ENCODE assay signal across 21 cellular contexts in the genomic region with DNA sequence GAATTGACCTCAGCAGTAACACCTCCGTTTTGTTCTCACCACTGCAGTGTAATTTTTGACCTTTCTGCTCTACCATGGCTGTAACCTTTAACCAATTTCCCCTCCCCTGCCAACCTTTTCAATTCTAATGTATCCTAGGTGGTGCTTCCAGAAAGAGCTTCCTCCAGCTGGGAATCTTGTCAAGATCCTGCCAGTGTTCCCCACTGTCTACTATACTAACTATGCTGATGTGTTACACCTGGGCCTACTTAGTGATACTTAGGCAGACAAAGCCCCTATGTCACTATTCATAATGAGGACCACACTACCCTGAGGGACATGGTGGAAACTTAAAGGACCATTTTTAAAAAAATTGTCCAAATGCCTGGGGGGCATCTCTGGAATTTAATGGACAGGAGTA. TPM values are rescaled to one million over a fixed set of nuclear protein-coding genes. Genes with fewer than 3 reads are reported as not detected.
DNase-seq lines count a peak whose midpoint lies in the region; ATAC-seq and TF ChIP-seq lines count a peak whose summit lies in the region.
"Had no signal": no experiment of that assay in that cellular context is flagged by ENCODE, and none has a peak within 500 bp of the region (broad histone marks: within the 10 kb centered on the region; RNA-seq: fewer than 3 reads in every experiment).

No MANE protein-coding gene starts in this region.

- no peak for DNase-seq in T-helper 2 cell treated with Interferon-gamma antibody and Interleukin-4, amounts not matched to agents 5 μg/mL and 100 μg/mL, for 36 hours (ENCODE audit: low spot score)
- DNase-seq in T-helper 2 cell (no peak), stomach (no peak)
- no peak for DNase-seq in stimulated activated naive CD8-positive, alpha-beta T cell treated with anti-CD3 and anti-CD28 coated beads, Interleukin-15, Interleukin-2, amounts not matched to agents 100 U/mL and 50 U/mL, for 24 hours
- no peak for DNase-seq in effector memory CD8-positive, alpha-beta T cell
- no peak for DNase-seq in stimulated activated naive CD8-positive, alpha-beta T cell treated with anti-CD3 and anti-CD28 coated beads, Interleukin-15, amount 100 ng/mL, for 72 hours
- DNase-seq: CD4-positive, alpha-beta memory T cell; DND-41; GOT3; HCEC 1CT; Kasumi-1; NCI-H1694; NCI-H2081 treated with DMSO at 0.1 percent for 48 hours; NCI-H2171 treated with DMSO at 0.1 percent for 48 hours; NCI-H524 treated with DMSO at 0.1 percent for 48 hours; NCI-H82 had no signal

- H3K36me3 ChIP-seq in stomach, result peaks cover 0 to 2% (median 0%) of the 10 kb centered on the region in 4 donors

- H3K4me3 Mint-ChIP-seq in T-helper 2 cell treated with Interferon-gamma antibody and Interleukin-4, amounts not matched to agents 5 μg/mL and 100 μg/mL, for 36 hours, result no peak overlapping the region
- H3K4me3 Mint-ChIP-seq in stimulated activated naive CD8-positive, alpha-beta T cell treated with anti-CD3 and anti-CD28 coated beads, Interleukin-15, Interleukin-2, amounts not matched to agents 100 ng/mL and 50 ng/mL, for 24 hours, result no peak overlapping the region
- no peak overlapping the region for H3K4me3 Mint-ChIP-seq in effector memory CD8-positive, alpha-beta T cell
- peak overlapping the region; percentile 1 to 4 for H3K4me3 Mint-ChIP-seq in stimulated activated naive CD8-positive, alpha-beta T cell treated with anti-CD3 and anti-CD28 coated beads, Interleukin-15, amount 100 ng/mL, for 72 hours

- intact Hi-C loops in stomach (cut with DNase I; ENCODE audit: low total_unique reads), result no loop called here

- H3K9me3 Mint-ChIP-seq in T-helper 2 cell treated with Interferon-gamma antibody and Interleukin-4, amounts not matched to agents 5 μg/mL and 100 μg/mL, for 36 hours, result no peaks in the 10 kb centered on the region
- H3K9me3 Mint-ChIP-seq in stimulated activated naive CD8-positive, alpha-beta T cell treated with anti-CD3 and anti-CD28 coated beads, Interleukin-15, Interleukin-2, amounts not matched to agents 100 ng/mL and 50 ng/mL, for 24 hours, result no peaks in the 10 kb centered on the region
- H3K9me3 Mint-ChIP-seq in effector memory CD8-positive, alpha-beta T cell, result no peaks in the 10 kb centered on the region
- no peaks in the 10 kb centered on the region for H3K9me3 Mint-ChIP-seq in stimulated activated naive CD8-positive, alpha-beta T cell treated with anti-CD3 and anti-CD28 coated beads, Interleukin-15, amount 100 ng/mL, for 72 hours
- H3K9me3 Mint-ChIP-seq: CD4-positive, alpha-beta memory T cell had no signal

- H3K4me3 ChIP-seq in stomach, result no peak overlapping the region
- H3K4me3 ChIP-seq: BLaER1 treated with 17β-estradiol and CSF1 and Interleukin-3, amounts not matched to agents 10 nM and 100 nM had no signal

- peaks cover 6% of the 10 kb centered on the region for H3K36me3 Mint-ChIP-seq in T-helper 2 cell treated with Interferon-gamma antibody and Interleukin-4, amounts not matched to agents 5 μg/mL and 100 μg/mL, for 36 hours (ENCODE audit: low read depth)
- H3K36me3 Mint-ChIP-seq in stimulated activated naive CD8-positive, alpha-beta T cell treated with anti-CD3 and anti-CD28 coated beads, Interleukin-15, Interleukin-2, amounts not matched to agents 100 ng/mL and 50 ng/mL, for 24 hours (ENCODE audit: low read depth), result peaks cover 16% of the 10 kb centered on the region
- peaks cover 30% of the 10 kb centered on the region for H3K36me3 Mint-ChIP-seq in effector memory CD8-positive, alpha-beta T cell (ENCODE audit: insufficient read depth)

- no peak for TF ChIP-seq POLR2A in stomach (IDR thresholded peaks at IDR 0.05)

- H3K9me3 ChIP-seq in stomach, result no peaks in the 10 kb centered on the region

- H3K4me1 ChIP-seq in stomach, result peaks cover 38 to 86% (median 65%) of the 10 kb centered on the region in 4 donors

- no peak overlapping the region for H3K27ac ChIP-seq in stomach
- H3K27ac ChIP-seq: 22Rv1; BLaER1 treated with 17β-estradiol and CSF1 and Interleukin-3, amounts not matched to agents 10 nM and 100 nM had no signal

- no peak for TF ChIP-seq CTCF in stomach (IDR thresholded peaks at IDR 0.05)

- H3K4me1 Mint-ChIP-seq in T-helper 2 cell treated with Interferon-gamma antibody and Interleukin-4, amounts not matched to agents 5 μg/mL and 100 μg/mL, for 36 hours (ENCODE audit: low read depth), result peaks cover 51% of the 10 kb centered on the region
- H3K4me1 Mint-ChIP-seq in stimulated activated naive CD8-positive, alpha-beta T cell treated with anti-CD3 and anti-CD28 coated beads, Interleukin-15, Interleukin-2, amounts not matched to agents 100 ng/mL and 50 ng/mL, for 24 hours (ENCODE audit: low read depth), result peaks cover 61% of the 10 kb centered on the region
- H3K4me1 Mint-ChIP-seq in effector memory CD8-positive, alpha-beta T cell (ENCODE audit: low read depth in 2 of 2), result peaks cover 46 to 54% of the 10 kb centered on the region in 2 donors
- peaks cover 58% of the 10 kb centered on the region for H3K4me1 Mint-ChIP-seq in stimulated activated naive CD8-positive, alpha-beta T cell treated with anti-CD3 and anti-CD28 coated beads, Interleukin-15, amount 100 ng/mL, for 72 hours

- no peaks in the 10 kb centered on the region for H3K27me3 Mint-ChIP-seq in T-helper 2 cell treated with Interferon-gamma antibody and Interleukin-4, amounts not matched to agents 5 μg/mL and 100 μg/mL, for 36 hours (ENCODE audit: low read depth)
- H3K27me3 Mint-ChIP-seq in stimulated activated naive CD8-positive, alpha-beta T cell treated with anti-CD3 and anti-CD28 coated beads, Interleukin-15, Interleukin-2, amounts not matched to agents 100 ng/mL and 50 ng/mL, for 24 hours, result no peaks in the 10 kb centered on the region
- no peaks in the 10 kb centered on the region for H3K27me3 Mint-ChIP-seq in effector memory CD8-positive, alpha-beta T cell
- no peaks in the 10 kb centered on the region for H3K27me3 Mint-ChIP-seq in stimulated activated naive CD8-positive, alpha-beta T cell treated with anti-CD3 and anti-CD28 coated beads, Interleukin-15, amount 100 ng/mL, for 72 hours
- H3K27me3 Mint-ChIP-seq: CD4-positive, alpha-beta memory T cell had no signal

- no peak for ATAC-seq in stimulated activated naive CD8-positive, alpha-beta T cell treated with anti-CD3 and anti-CD28 coated beads, Interleukin-15, Interleukin-2, amounts not matched to agents 100 U/mL and 50 U/mL, for 24 hours
- ATAC-seq in effector memory CD8-positive, alpha-beta T cell (replicated peaks), result no peak
- no peak for ATAC-seq in stimulated activated naive CD8-positive, alpha-beta T cell treated with anti-CD3 and anti-CD28 coated beads, Interleukin-15, amount 100 ng/mL, for 72 hours
- no peak for ATAC-seq in HG02642 (IDR thresholded peaks at IDR 0.05; ENCODE audit: poor library complexity, unreplicated experiment)
- ATAC-seq: Right ventricle myocardium inferior had no signal

- 79 to 93% (median 88%) methylated on average over 1 of the region's 1 CpG for WGBS in stomach, 5 donors

- no peaks in the 10 kb centered on the region for H3K27me3 ChIP-seq in stomach
- H3K27me3 ChIP-seq: BLaER1 treated with 17β-estradiol and CSF1 and Interleukin-3, amounts not matched to agents 10 nM and 100 nM had no signal

- peak overlapping the region; percentile 14 for H3K27ac Mint-ChIP-seq in T-helper 2 cell treated with Interferon-gamma antibody and Interleukin-4, amounts not matched to agents 5 μg/mL and 100 μg/mL, for 36 hours
- H3K27ac Mint-ChIP-seq in stimulated activated naive CD8-positive, alpha-beta T cell treated with anti-CD3 and anti-CD28 coated beads, Interleukin-15, Interleukin-2, amounts not matched to agents 100 ng/mL and 50 ng/mL, for 24 hours, result peak overlapping the region; percentile 10
- H3K27ac Mint-ChIP-seq in effector memory CD8-positive, alpha-beta T cell, result peak overlapping the region; percentile 39 to 62
- H3K27ac Mint-ChIP-seq in stimulated activated naive CD8-positive, alpha-beta T cell treated with anti-CD3 and anti-CD28 coated beads, Interleukin-15, amount 100 ng/mL, for 72 hours, result peak overlapping the region in 1 of 2 donors; percentile 5

- TF ChIP-seq EP300 in stomach (IDR thresholded peaks at IDR 0.05), result no peak

RNA-seq across cellular contexts. Expression of a gene that starts 41.0 kb away (rescaled TPM):
- total RNA-seq in stomach, result 10 to 100 TPM; 23.9 to 74.5 (median 50.0) TPM
- polyA plus RNA-seq in stomach, result 10 to 100 TPM in 2 of 3 donors, 1 to 10 TPM in 1; 8.3 to 17.6 (median 15.9) TPM

Comparison
In these comparisons a context has a peak if more than half of its experiments do, and no peak if none do; other contexts are left out.
1. H3K4me3 Mint-ChIP-seq: peak in stimulated activated naive CD8-positive, alpha-beta T cell treated with anti-CD3 and anti-CD28 coated beads, Interleukin-15, amount 100 ng/mL, for 72 hours (2 of 2); none in T-helper 2 cell treated with Interferon-gamma antibody and Interleukin-4, amounts not matched to agents 5 μg/mL and 100 μg/mL, for 36 hours (single experiment), stimulated activated naive CD8-positive, alpha-beta T cell treated with anti-CD3 and anti-CD28 coated beads, Interleukin-15, Interleukin-2, amounts not matched to agents 100 ng/mL and 50 ng/mL, for 24 hours (single experiment) and effector memory CD8-positive, alpha-beta T cell (0 of 2).